Comparison of ENCODE assay signal across 1 cellular context in genomic region chr7:20185988-20186387, GRCh38.
TF ChIP-seq lines count a peak whose summit lies in the region.

No MANE protein-coding gene starts in this region.

TF ChIP-seq in K562, 482 proteins besides CTCF, POLR2A, EP300 and RAD21 (continued from another document):
- no peak for TF ChIP-seq ZNF449 (CRISPR knock-in tag; IDR thresholded peaks at IDR 0.05)
